In the genomic region with DNA sequence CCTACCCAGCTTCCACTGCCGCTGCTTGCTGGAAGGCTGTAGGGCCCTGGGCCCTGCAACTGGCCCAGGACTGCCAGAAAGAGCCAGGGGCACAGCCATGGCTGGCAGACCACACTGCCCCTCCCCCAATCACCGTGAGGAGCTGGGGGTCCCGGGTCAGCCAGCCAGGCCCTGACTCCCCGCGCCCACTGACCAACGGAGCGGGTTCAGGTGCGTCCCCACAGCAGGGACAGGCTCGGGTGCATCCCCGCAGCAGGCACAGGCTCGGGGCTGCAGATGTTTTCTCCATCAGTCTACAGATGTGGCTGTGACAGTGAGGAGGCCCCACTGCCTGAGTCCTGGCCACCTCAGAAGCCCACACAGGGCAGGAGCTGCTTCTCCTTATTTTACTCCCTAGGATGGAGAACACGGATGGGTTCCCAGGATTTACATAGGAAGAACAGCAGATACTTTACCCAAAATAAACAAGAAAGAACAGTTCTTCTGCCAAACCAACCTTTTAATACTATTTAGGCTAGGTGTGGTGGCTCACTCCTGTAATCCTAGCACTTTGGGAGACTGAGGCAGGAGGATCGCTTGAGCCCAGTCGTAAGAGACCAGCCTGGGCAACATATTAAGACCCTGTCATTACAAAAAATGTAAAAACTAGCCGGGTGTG, we compare ENCODE assay signal across 19 cellular contexts.
"Had no signal": no experiment of that assay in that cellular context is flagged by ENCODE, and none has a peak within 500 bp of the region (broad histone marks: within the 10 kb centered on the region; RNA-seq: fewer than 3 reads in every experiment).

No MANE protein-coding gene starts in this region.

- H3K36me3 ChIP-seq: ascending aorta, gastrocnemius medialis, pancreas, tibial artery had no signal

- H3K4me3 ChIP-seq: ascending aorta, gastrocnemius medialis, heart left ventricle, pancreas, tibial artery had no signal

- ATAC-seq: activated CD4-positive, CD25-positive, alpha-beta regulatory T cell treated with anti-CD3 and anti-CD28 coated beads, Interleukin-2, amount 50 U/mL, for 24 hours; activated T-cell treated with anti-CD3 and anti-CD28 coated beads, Interleukin-2, amount 50 U/mL, for 72 hours; esophagus mucosa; gastrocnemius medialis; heart left ventricle; natural killer cell; pancreas had no signal

- H3K27ac ChIP-seq: ascending aorta, gastrocnemius medialis, heart left ventricle, pancreas, tibial artery had no signal

- H3K4me1 ChIP-seq: ascending aorta had no signal

- FAIRE-seq: pancreas had no signal

- H3K9me3 ChIP-seq: ascending aorta, gastrocnemius medialis, heart left ventricle, neutrophil, pancreas, tibial artery had no signal

- DNase-seq: activated CD4-positive, alpha-beta T cell treated with anti-CD3 and anti-CD28 coated beads, Interleukin-2, amount 50 U/mL, for 1 hour; activated effector memory CD4-positive, alpha-beta T cell treated with anti-CD3 and anti-CD28 coated beads, Interleukin-2, amount 50 U/mL, for 16 hours; activated T-cell treated with anti-CD3 and anti-CD28 coated beads, Interleukin-2, amount 50 U/mL, for 72 hours; cerebellar nuclear complex; effector CD4-positive, alpha-beta T cell; gastrocnemius medialis; kidney glomerular epithelial cell; mesendoderm; natural killer cell; stimulated activated CD8-positive, alpha-beta memory T cell treated with anti-CD3 and anti-CD28 coated beads, Interleukin-4, amount 100 ng/mL, for 48 hours; stimulated activated naive CD4-positive, alpha-beta T cell treated with Interleukin-2 at 50 U/mL for 16 hours; substantia nigra; tibial artery had no signal

- H3K27me3 ChIP-seq: pancreas had no signal
